ENCODE assay signal across 8 cellular contexts in the genomic region with DNA sequence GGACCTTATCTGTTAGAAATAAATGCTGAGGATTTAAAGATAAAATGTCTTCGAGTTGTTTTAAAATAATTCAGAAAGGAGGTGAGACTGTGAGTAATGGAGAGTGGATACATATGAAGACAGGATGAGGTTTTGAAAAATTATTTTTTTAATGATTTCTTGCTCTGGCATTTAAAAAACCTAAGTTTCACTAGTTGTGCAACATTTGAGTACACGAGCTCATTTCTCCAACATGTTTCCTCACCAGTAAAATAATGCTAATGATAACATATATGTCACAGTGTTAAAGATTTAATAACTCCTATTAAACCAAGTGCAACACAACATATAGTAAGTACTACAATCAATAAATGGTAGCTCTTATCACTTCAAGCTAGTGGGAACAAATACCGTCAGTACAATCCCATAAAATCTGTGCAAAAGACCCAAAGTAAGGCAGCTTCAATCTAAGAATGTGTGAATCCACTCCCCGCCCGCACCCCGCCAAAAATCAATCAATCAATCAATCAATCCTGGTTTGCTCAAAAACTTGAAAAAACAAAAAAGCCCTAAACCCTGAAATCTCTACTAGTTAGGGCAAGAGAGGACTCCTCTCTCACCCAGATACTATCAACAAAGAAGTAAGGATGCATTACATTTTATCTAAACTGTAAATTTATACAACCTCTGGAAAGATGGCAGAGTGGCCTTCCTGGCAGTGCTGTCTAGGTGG. TPM values are rescaled to one million over a fixed set of nuclear protein-coding genes. Genes with fewer than 3 reads are reported as not detected.
DNase-seq lines count a peak whose midpoint lies in the region; ATAC-seq, FAIRE-seq and TF ChIP-seq lines count a peak whose summit lies in the region.

No MANE protein-coding gene starts in this region.

- H3K4me3 ChIP-seq in fibroblast of villous mesenchyme (ENCODE audit: low read depth, low read length) (peak overlapping the region; percentile 98), gastrocnemius medialis (peak overlapping the region; percentile 82 to 97 (median 91))

- intact Hi-C loops in gastrocnemius medialis (cut with DNase I; ENCODE audit: low total_unique reads): loop anchor here (2.0 to 5.0 kb wide), 2 partner anchors 77 to 651 kb away; a partner anchor contains a TSS

- peaks cover 5% of the 10 kb centered on the region for H3K36me3 Mint-ChIP-seq in T-helper 17 cell (ENCODE audit: low read depth)

- TF ChIP-seq POLR2A in GM12892 (IDR thresholded peaks at IDR 0.05; ENCODE audit: low read depth, low read length): no peak
- TF ChIP-seq POLR2A in gastrocnemius medialis (IDR thresholded peaks at IDR 0.05): no peak

- peak; percentile 21 for FAIRE-seq in GM12892 (lab: Jason Lieb, UNC)

- no peaks in the 10 kb centered on the region for H3K27me3 Mint-ChIP-seq in T-helper 17 cell

- peaks cover 0 to 29% of the 10 kb centered on the region in 2 donors for H3K36me3 ChIP-seq in gastrocnemius medialis

- DNase-seq in GM12892 (ENCODE audit: insufficient read length) (no peak), T-helper 17 cell (no peak), fibroblast of villous mesenchyme (ENCODE audit: low read depth) (peak; percentile 17), gastrocnemius medialis (no peak)
- DNase-seq in stimulated activated CD4-positive, alpha-beta T cell treated with anti-CD3 and anti-CD28 coated beads, Interleukin-4, amount 100 ng/mL, for 24 hours: no peak

- TF ChIP-seq CTCF in fibroblast of villous mesenchyme (IDR thresholded peaks at IDR 0.05; ENCODE audit: insufficient read depth, low read depth, low read length): no peak
- no peak for TF ChIP-seq CTCF in gastrocnemius medialis (IDR thresholded peaks at IDR 0.05 in 4 of 5, conservative IDR thresholded peaks at IDR 0.05 in 1 of 5)

- H3K9me3 ChIP-seq in T-helper 17 cell (ENCODE audit: control insufficient read depth, low read length, poor library complexity, severe bottlenecking): no peaks in the 10 kb centered on the region
- no peaks in the 10 kb centered on the region for H3K9me3 ChIP-seq in gastrocnemius medialis

- H3K4me3 Mint-ChIP-seq in T-helper 17 cell: peak overlapping the region; percentile 99

- H3K27ac ChIP-seq in gastrocnemius medialis: peak overlapping the region in 3 of 4 donors; percentile 93 to 97 (median 94)

- H3K27ac Mint-ChIP-seq in T-helper 17 cell: peak overlapping the region; percentile 100

- peaks cover 39% of the 10 kb centered on the region for H3K4me1 Mint-ChIP-seq in T-helper 17 cell

- ATAC-seq in T-helper 17 cell: no peak
- no peak for ATAC-seq in gastrocnemius medialis
- no peak for ATAC-seq in GM19351 (IDR thresholded peaks at IDR 0.05; ENCODE audit: unreplicated experiment)
- no peak for ATAC-seq in GM18858 (IDR thresholded peaks at IDR 0.05; ENCODE audit: unreplicated experiment)
- no peak for ATAC-seq in HG03521 (IDR thresholded peaks at IDR 0.05; ENCODE audit: unreplicated experiment)

- peaks cover 21% of the 10 kb centered on the region in 2 donors for H3K4me1 ChIP-seq in gastrocnemius medialis

- H3K27me3 ChIP-seq in gastrocnemius medialis: no peaks in the 10 kb centered on the region

- in situ Hi-C loops in gastrocnemius medialis (cut with MboI; ENCODE audit: low sequenced_read_pairs in 4 of 4): loop anchor here in 1 of 4 donors (25.0 kb wide), 1 partner anchor 661 kb away; a partner anchor contains a TSS

RNA-seq across cellular contexts. Expression of a gene that starts 1.3 kb away (rescaled TPM):
- polyA plus RNA-seq in GM12892 (2012; ENCODE audit: missing spikeins): 35.6 TPM
- total RNA-seq in T-helper 17 cell (10 to 100 TPM; 16.9 to 18.1 TPM), fibroblast of villous mesenchyme (36.4 and 47.9 TPM in 2 replicates), gastrocnemius medialis (10 to 100 TPM in 3 of 4 donors, 1 to 10 TPM in 1; 9.8 to 20.9 (median 13.2) TPM)

RNA-seq across cellular contexts. Expression of a gene that starts 2.7 kb away (rescaled TPM):
- polyA plus RNA-seq in GM12892 (2012; ENCODE audit: missing spikeins): 78.5 TPM
- total RNA-seq in T-helper 17 cell: 10 to 100 TPM; 30.7 to 48.1 TPM
- 38.0 and 47.7 TPM in 2 replicates for total RNA-seq in fibroblast of villous mesenchyme
- total RNA-seq in gastrocnemius medialis: 10 to 100 TPM; 16.7 to 25.3 (median 20.7) TPM
